8 cellular contexts compared by ENCODE assay signal in the genomic region with DNA sequence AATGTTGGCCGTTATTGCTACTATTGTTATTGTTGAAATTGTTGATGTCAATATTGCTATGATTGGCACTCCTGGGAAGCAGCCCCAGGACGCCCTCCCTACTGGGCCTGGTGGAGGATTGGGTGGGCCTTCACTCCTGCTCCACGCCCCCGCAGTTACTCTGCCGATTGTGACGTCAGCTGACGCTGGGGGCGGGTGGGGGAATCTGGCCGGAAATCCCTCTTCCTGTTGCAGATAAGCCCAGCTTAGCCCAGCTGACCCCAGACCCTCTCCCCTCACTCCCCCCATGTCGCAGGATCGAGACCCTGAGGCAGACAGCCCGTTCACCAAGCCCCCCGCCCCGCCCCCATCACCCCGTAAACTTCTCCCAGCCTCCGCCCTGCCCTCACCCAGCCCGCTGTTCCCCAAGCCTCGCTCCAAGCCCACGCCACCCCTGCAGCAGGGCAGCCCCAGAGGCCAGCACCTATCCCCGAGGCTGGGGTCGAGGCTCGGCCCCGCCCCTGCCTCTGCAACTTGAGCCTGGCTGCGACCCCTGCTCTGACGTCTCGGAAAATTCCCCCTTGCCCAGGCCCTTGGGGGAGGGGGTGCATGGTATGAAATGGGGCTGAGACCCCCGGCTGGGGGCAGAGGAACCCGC. TPM values are rescaled to one million over a fixed set of nuclear protein-coding genes. Genes with fewer than 3 reads are reported as not detected.
DNase-seq lines count a peak whose midpoint lies in the region; ATAC-seq and TF ChIP-seq lines count a peak whose summit lies in the region.

A gene with protein sequence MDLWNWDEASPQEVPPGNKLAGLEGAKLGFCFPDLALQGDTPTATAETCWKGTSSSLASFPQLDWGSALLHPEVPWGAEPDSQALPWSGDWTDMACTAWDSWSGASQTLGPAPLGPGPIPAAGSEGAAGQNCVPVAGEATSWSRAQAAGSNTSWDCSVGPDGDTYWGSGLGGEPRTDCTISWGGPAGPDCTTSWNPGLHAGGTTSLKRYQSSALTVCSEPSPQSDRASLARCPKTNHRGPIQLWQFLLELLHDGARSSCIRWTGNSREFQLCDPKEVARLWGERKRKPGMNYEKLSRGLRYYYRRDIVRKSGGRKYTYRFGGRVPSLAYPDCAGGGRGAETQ (plus strand): TSS at position 231 of the 637 bp plus-strand sequence. CDS start 716 bp downstream, outside the sequence.

- H3K36me3 ChIP-seq in neuronal stem cell (replicated peaks in 1 of 2; ENCODE audit: control insufficient read depth in 2 of 2, insufficient read depth in 2 of 2, low read length in 2 of 2) = peaks cover 13 to 20% of the 10 kb centered on the region in 2 donors

- peaks cover 22 to 30% of the 10 kb centered on the region in 2 donors for H3K4me1 ChIP-seq in neuronal stem cell (ENCODE audit: control insufficient read depth in 2 of 2, insufficient read depth in 1 of 2, low read depth in 1 of 2, low read length in 2 of 2)

- H3K27me3 ChIP-seq in neuronal stem cell (ENCODE audit: control insufficient read depth in 3 of 3, insufficient read depth in 3 of 3, low read depth in 1 of 3, low read length in 3 of 3) = peaks cover 0 to 6% (median 0%) of the 10 kb centered on the region in 3 experiments

- H3K14ac ChIP-seq in neuronal stem cell (ENCODE audit: low read length) = no peak within 1 kb of the TSS

- peak within 1 kb of the TSS; percentile 100 for H2AK5ac ChIP-seq in neuronal stem cell (ENCODE audit: low read depth, low read length)

- peak within 1 kb of the TSS; percentile 87 for H3K18ac ChIP-seq in neuronal stem cell (ENCODE audit: low read length)

- H3K4me3 ChIP-seq in cardiac fibroblast (replicated peaks in 1 of 2; ENCODE audit: low read depth in 2 of 2, low read length in 2 of 2) (no peak within 1 kb of the TSS), neuronal stem cell (ENCODE audit: low read length in 2 of 2) (peak within 1 kb of the TSS in 1 of 2 donors; percentile 64)

- peak within 1 kb of the TSS; percentile 38 for H2AFZ ChIP-seq in neuronal stem cell (ENCODE audit: low read length)

- no peak within 1 kb of the TSS for H4K91ac ChIP-seq in neuronal stem cell (ENCODE audit: low read depth, low read length, poor library complexity)

- peak within 1 kb of the TSS; percentile 75 for H3K23ac ChIP-seq in neuronal stem cell (ENCODE audit: low read depth, low read length, poor library complexity)

- H2BK12ac ChIP-seq in neuronal stem cell (ENCODE audit: low read length) = peak within 1 kb of the TSS; percentile 91

- no peak for ATAC-seq in HG03460 (IDR thresholded peaks at IDR 0.05; ENCODE audit: unreplicated experiment)
- no peak for ATAC-seq in GM18909 (IDR thresholded peaks at IDR 0.05; ENCODE audit: poor library complexity, unreplicated experiment)

- peak within 1 kb of the TSS; percentile 89 for H2BK5ac ChIP-seq in neuronal stem cell (ENCODE audit: low read length)

- no peak for TF ChIP-seq CTCF in cardiac fibroblast (IDR thresholded peaks at IDR 0.05; ENCODE audit: low read depth, low read length)

- no peak within 1 kb of the TSS for H3K4ac ChIP-seq in neuronal stem cell (ENCODE audit: low read length)

- peak within 1 kb of the TSS; percentile 27 for H4K8ac ChIP-seq in neuronal stem cell (ENCODE audit: low read depth, low read length)

- DNase-seq in EL (peak; percentile 47), RPMI7951 (ENCODE audit: low read depth) (peak; percentile 26), cardiac fibroblast (ENCODE audit: low read depth in 2 of 2) (peak; percentile 25 to 61), neuronal stem cell (ENCODE audit: low spot score) (no peak), NCI-H2196 treated with DMSO at 0.1 percent for 48 hours (lab: John Stamatoyannopoulos, UW; ENCODE audit: unreplicated experiment) (no peak), NCI-H2107 treated with DMSO at 0.1 percent for 48 hours (lab: John Stamatoyannopoulos, UW; ENCODE audit: unreplicated experiment) (no peak)

- H3K79me1 ChIP-seq in neuronal stem cell (ENCODE audit: low read depth, low read length) = no peaks in the 10 kb centered on the region

- no CpG with 5 or more reads among the region's 28 CpGs for WGBS in neuronal stem cell (ENCODE audit: extremely low coverage in 2 of 2, insufficient read length in 2 of 2, insufficient replicate concordance in 1 of 2), 2 donors

- H2BK120ac ChIP-seq in neuronal stem cell (ENCODE audit: low read depth, low read length) = peak within 1 kb of the TSS; percentile 89

- no peaks in the 10 kb centered on the region for H3K9me3 ChIP-seq in neuronal stem cell (replicated peaks in 1 of 2; ENCODE audit: control insufficient read depth in 2 of 2, insufficient read depth in 1 of 2, low read depth in 1 of 2, low read length in 2 of 2)

- H3K9ac ChIP-seq in neuronal stem cell (ENCODE audit: low read depth, low read length, poor library complexity) = peak within 1 kb of the TSS; percentile 50

- peak within 1 kb of the TSS; percentile 40 for H3K27ac ChIP-seq in neuronal stem cell (replicated peaks; ENCODE audit: low read length)

- H2BK15ac ChIP-seq in neuronal stem cell (ENCODE audit: low read length) = peak within 1 kb of the TSS; percentile 74

- peak within 1 kb of the TSS; percentile 44 for H3K4me2 ChIP-seq in neuronal stem cell (ENCODE audit: insufficient read depth, low read length, poor library complexity, severe bottlenecking)

RNA-seq across cellular contexts. Expression of the gene that starts here (rescaled TPM):
- 0.39 and 1.1 TPM in 2 replicates for total RNA-seq in RPMI7951 (2014; rRNA removed; shearing (Covaris generic))
- 2.1 TPM for polyA plus RNA-seq in neuronal stem cell (2013, experiment 1 of 2)
- polyA plus RNA-seq in neuronal stem cell (2013, experiment 2 of 2) = 1.9 TPM

Comparison
In these comparisons a context has a peak if more than half of its experiments do, and no peak if none do; other contexts are left out.
1. DNase-seq: peak in EL (single experiment), RPMI7951 (single experiment) and cardiac fibroblast (2 of 2); none in neuronal stem cell (single experiment), NCI-H2196 treated with DMSO at 0.1 percent for 48 hours (single experiment) and NCI-H2107 treated with DMSO at 0.1 percent for 48 hours (single experiment).